ENCODE assay signal across 8 cellular contexts in the genomic region with DNA sequence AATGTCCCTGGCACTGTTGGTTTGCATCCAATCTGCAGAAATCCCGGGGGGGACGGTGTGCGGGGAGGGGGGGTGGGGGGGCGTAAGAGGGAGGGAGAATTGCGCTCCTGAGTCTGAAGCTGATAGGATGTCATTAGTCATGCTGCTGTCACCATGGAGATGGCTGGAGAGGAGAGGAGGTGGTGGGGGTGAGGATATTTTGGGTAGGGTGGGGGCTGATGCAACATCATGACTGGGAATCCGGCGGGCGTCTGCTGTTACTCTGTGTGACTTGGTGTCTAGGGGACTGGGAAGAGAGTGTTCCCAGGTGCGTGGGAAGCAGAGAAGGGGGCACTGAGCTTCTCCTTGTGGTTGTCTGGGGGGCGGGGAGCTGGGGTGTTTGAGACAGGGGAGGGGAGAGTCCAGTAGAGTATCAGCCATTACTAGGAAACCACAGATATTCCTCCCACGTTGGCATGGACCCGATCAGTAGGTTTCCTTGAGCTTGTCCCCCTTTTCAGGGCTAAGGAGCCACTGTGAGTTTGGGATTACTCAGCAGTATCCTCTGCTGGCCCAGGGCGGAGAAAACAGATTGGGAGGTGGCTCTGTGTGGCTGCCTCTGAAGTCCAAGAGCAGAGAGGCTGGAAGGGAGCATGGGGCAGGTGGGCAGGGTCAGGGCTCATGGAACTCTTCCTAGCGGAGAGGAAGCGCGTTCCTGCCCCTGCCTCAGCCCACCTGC. TPM values are rescaled to one million over a fixed set of nuclear protein-coding genes. Genes with fewer than 3 reads are reported as not detected.
A peak's percentile ranks its signal among the peaks of the same experiment; 100 is the strongest.
DNase-seq lines count a peak whose midpoint lies in the region; ATAC-seq and TF ChIP-seq lines count a peak whose summit lies in the region.

No MANE protein-coding gene starts in this region.

- peaks cover 39% of the 10 kb centered on the region for H3K36me3 ChIP-seq in WERI-Rb-1

- intact Hi-C loops in left ventricle myocardium superior (cut with micrococcal nuclease): no loop called here

- 0 out of 2 replicates have a peak, but pooled peaks have one; percentile 10 for TF ChIP-seq CTCF in WERI-Rb-1 (IDR thresholded peaks at IDR 0.05; ENCODE audit: low read depth, low read length)

- no peaks in the 10 kb centered on the region for H3K27me3 ChIP-seq in WERI-Rb-1 (ENCODE audit: insufficient read depth, low read depth, severe bottlenecking)

- ATAC-seq in left ventricle myocardium superior (peak; percentile 3), GM18519 (IDR thresholded peaks at IDR 0.05; ENCODE audit: low FRiP score, unreplicated experiment) (no peak), HG03457 (IDR thresholded peaks at IDR 0.05; ENCODE audit: unreplicated experiment) (no peak)

- H3K27ac ChIP-seq in WERI-Rb-1: peak overlapping the region; percentile 58

- H3K4me3 ChIP-seq in WERI-Rb-1 (ENCODE audit: low read depth, low read length): peak overlapping the region; percentile 63

- no peaks in the 10 kb centered on the region for H3K9me3 ChIP-seq in WERI-Rb-1 (ENCODE audit: severe bottlenecking)

- peak; percentile 21 to 35 for DNase-seq in activated CD4-positive, alpha-beta T cell treated with anti-CD3 and anti-CD28 coated beads for 4 hours
- no peak for DNase-seq in activated CD4-positive, alpha-beta T cell treated with anti-CD3 and anti-CD28 coated beads for 48 hours
- DNase-seq in WERI-Rb-1 (no peak), left ventricle myocardium superior (no peak), stromal cell of bone marrow (ENCODE audit: low read depth) (peak; percentile 63), germinal center (ENCODE audit: low spot score) (no peak)

RNA-seq across cellular contexts. Expression of gene TET3, which starts 18.9 kb away (rescaled TPM):
- total RNA-seq in left ventricle myocardium superior: 3.3 TPM

Comparison
In these comparisons a context has a peak if more than half of its experiments do, and no peak if none do; other contexts are left out.
1. DNase-seq: peak in activated CD4-positive, alpha-beta T cell treated with anti-CD3 and anti-CD28 coated beads for 4 hours (2 of 2) and stromal cell of bone marrow (single experiment); none in activated CD4-positive, alpha-beta T cell treated with anti-CD3 and anti-CD28 coated beads for 48 hours (single experiment), WERI-Rb-1 (single experiment), left ventricle myocardium superior (single experiment) and germinal center (single experiment).